29 cellular contexts compared by ENCODE assay signal in the genomic region with DNA sequence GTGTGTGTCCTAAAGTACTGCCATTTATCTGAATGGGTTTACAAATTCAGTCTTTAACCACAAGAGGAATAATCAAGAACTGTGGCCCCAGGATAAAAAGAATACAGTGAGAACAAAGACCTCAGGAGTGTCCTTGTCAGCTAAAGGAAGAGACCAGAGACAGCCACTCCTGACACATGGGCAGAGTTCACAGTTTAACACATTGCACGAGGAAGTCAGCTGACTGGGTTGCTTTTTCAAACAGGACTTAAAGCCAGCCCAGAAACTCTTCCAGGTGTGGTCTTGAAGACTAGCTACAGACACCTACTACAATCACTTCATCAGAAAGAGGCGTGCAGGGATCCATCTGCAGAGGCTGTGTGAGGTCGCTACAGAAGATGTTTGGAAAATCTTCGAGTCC. TPM values are rescaled to one million over a fixed set of nuclear protein-coding genes. Genes with fewer than 3 reads are reported as not detected.
A peak's percentile ranks its signal among the peaks of the same experiment; 100 is the strongest.
DNase-seq lines count a peak whose midpoint lies in the region; ATAC-seq and TF ChIP-seq lines count a peak whose summit lies in the region.
"Had no signal": no experiment of that assay in that cellular context is flagged by ENCODE, and none has a peak within 500 bp of the region (broad histone marks: within the 10 kb centered on the region; RNA-seq: fewer than 3 reads in every experiment).

No MANE protein-coding gene starts in this region.

- POLR2A ChIA-PET in CD4-positive, alpha-beta memory T cell (lab: Charles Lee; ENCODE audit: partially characterized antibody): interaction anchor here (1.1 kb wide), 1 partner anchor 9 kb away, joined by 3 read pairs; no protein-coding TSS in a partner anchor

- H3K27me3 Mint-ChIP-seq in CD4-positive, CD25-positive, alpha-beta regulatory T cell: no peaks in the 10 kb centered on the region
- H3K27me3 Mint-ChIP-seq in CD4-positive, alpha-beta memory T cell: no peaks in the 10 kb centered on the region
- H3K27me3 Mint-ChIP-seq in activated naive CD8-positive, alpha-beta T cell treated with anti-CD3 and anti-CD28 coated beads, Interleukin-2, amount 50 U/mL, for 24 hours: no peaks in the 10 kb centered on the region
- no peaks in the 10 kb centered on the region for H3K27me3 Mint-ChIP-seq in natural killer cell (ENCODE audit: low read depth in 2 of 2)
- H3K27me3 Mint-ChIP-seq: activated CD4-positive, alpha-beta memory T cell treated with anti-CD3 and anti-CD28 coated beads for 36 hours; naive B cell had no signal

- H3K27me3 ChIP-seq in CD4-positive, CD25-positive, alpha-beta regulatory T cell (ENCODE audit: control insufficient read depth, insufficient read depth, low read length): no peaks in the 10 kb centered on the region
- no peaks in the 10 kb centered on the region for H3K27me3 ChIP-seq in CD4-positive, alpha-beta memory T cell (ENCODE audit: insufficient read depth, low read length)
- H3K27me3 ChIP-seq: dorsolateral prefrontal cortex, gastroesophageal sphincter, left lung, Peyer's patch, upper lobe of right lung had no signal

- no peak overlapping the region for H3K4me3 Mint-ChIP-seq in CD4-positive, CD25-positive, alpha-beta regulatory T cell
- no peak overlapping the region for H3K4me3 Mint-ChIP-seq in CD4-positive, alpha-beta memory T cell
- no peak overlapping the region for H3K4me3 Mint-ChIP-seq in activated naive CD8-positive, alpha-beta T cell treated with anti-CD3 and anti-CD28 coated beads, Interleukin-2, amount 50 U/mL, for 24 hours
- H3K4me3 Mint-ChIP-seq in natural killer cell: peak overlapping the region; percentile 78
- H3K4me3 Mint-ChIP-seq: activated CD4-positive, alpha-beta memory T cell treated with anti-CD3 and anti-CD28 coated beads for 36 hours; naive B cell had no signal

- H3K27ac ChIP-seq in CD4-positive, CD25-positive, alpha-beta regulatory T cell (ENCODE audit: insufficient read depth, low read length, poor library complexity, severe bottlenecking): no peak overlapping the region
- no peak overlapping the region for H3K27ac ChIP-seq in CD4-positive, alpha-beta memory T cell (ENCODE audit: low read depth, low read length)
- H3K27ac ChIP-seq: dorsolateral prefrontal cortex, gastroesophageal sphincter, GM23248, left lung, skin epidermis, upper lobe of right lung had no signal

- CTCF ChIA-PET in CD4-positive, alpha-beta memory T cell (lab: Charles Lee; ENCODE audit: partially characterized antibody): interaction anchor here (1.0 to 1.6 kb wide), 3 partner anchors 14 to 172 kb away, joined by 3 to 7 read pairs (median 3); no protein-coding TSS in a partner anchor

- H3K9me3 ChIP-seq in CD4-positive, CD25-positive, alpha-beta regulatory T cell (ENCODE audit: control insufficient read depth in 2 of 2, low read length in 2 of 2): no peaks in the 10 kb centered on the region
- no peaks in the 10 kb centered on the region for H3K9me3 ChIP-seq in CD4-positive, alpha-beta memory T cell (ENCODE audit: control insufficient read depth in 1 of 2, low read length in 2 of 2)
- H3K9me3 ChIP-seq: gastroesophageal sphincter, left lung, Peyer's patch, upper lobe of right lung had no signal

- H3K4me1 Mint-ChIP-seq in CD4-positive, CD25-positive, alpha-beta regulatory T cell: peaks cover 16 to 33% (median 27%) of the 10 kb centered on the region in 4 donors
- peaks cover 14 to 35% (median 26%) of the 10 kb centered on the region in 4 donors for H3K4me1 Mint-ChIP-seq in CD4-positive, alpha-beta memory T cell
- H3K4me1 Mint-ChIP-seq in activated naive CD8-positive, alpha-beta T cell treated with anti-CD3 and anti-CD28 coated beads, Interleukin-2, amount 50 U/mL, for 24 hours: peaks cover 24% of the 10 kb centered on the region
- peaks cover 52 to 58% of the 10 kb centered on the region in 2 donors for H3K4me1 Mint-ChIP-seq in natural killer cell
- H3K4me1 Mint-ChIP-seq: naive B cell had no signal

- peaks cover 40% of the 10 kb centered on the region for H3K36me3 ChIP-seq in CD4-positive, CD25-positive, alpha-beta regulatory T cell (ENCODE audit: control insufficient read depth, insufficient read depth, low read length)
- peaks cover 4% of the 10 kb centered on the region for H3K36me3 ChIP-seq in CD4-positive, alpha-beta memory T cell (ENCODE audit: insufficient read depth, low read length)

- peaks cover 4% of the 10 kb centered on the region for H3K4me1 ChIP-seq in CD4-positive, CD25-positive, alpha-beta regulatory T cell (ENCODE audit: control insufficient read depth, insufficient read depth, low read length, poor library complexity, severe bottlenecking)
- H3K4me1 ChIP-seq in CD4-positive, alpha-beta memory T cell (ENCODE audit: insufficient read depth, low read length): peaks cover 7% of the 10 kb centered on the region
- H3K4me1 ChIP-seq: gastroesophageal sphincter, Peyer's patch, upper lobe of right lung had no signal

- no peak for TF ChIP-seq CTCF in natural killer cell (IDR thresholded peaks at IDR 0.05)

- ATAC-seq in CD4-positive, CD25-positive, alpha-beta regulatory T cell (ENCODE audit: low read depth in 2 of 2): no peak
- no peak for ATAC-seq in activated naive CD8-positive, alpha-beta T cell treated with anti-CD3 and anti-CD28 coated beads, Interleukin-2, amount 50 U/mL, for 24 hours
- ATAC-seq in natural killer cell: peak; percentile 17 to 43 (median 35)
- ATAC-seq: gastroesophageal sphincter, left lung, upper lobe of right lung had no signal

- intact Hi-C loops in CD4-positive, alpha-beta memory T cell (cut with micrococcal nuclease): no loop called here
- intact Hi-C loops in natural killer cell (cut with micrococcal nuclease): loop anchor here (2.0 to 5.0 kb wide), 2 partner anchors 106 to 169 kb away; a partner anchor contains a TSS

- no peaks in the 10 kb centered on the region for H3K9me3 Mint-ChIP-seq in CD4-positive, CD25-positive, alpha-beta regulatory T cell
- H3K9me3 Mint-ChIP-seq in CD4-positive, alpha-beta memory T cell: no peaks in the 10 kb centered on the region
- no peaks in the 10 kb centered on the region for H3K9me3 Mint-ChIP-seq in activated naive CD8-positive, alpha-beta T cell treated with anti-CD3 and anti-CD28 coated beads, Interleukin-2, amount 50 U/mL, for 24 hours
- H3K9me3 Mint-ChIP-seq in natural killer cell: no peaks in the 10 kb centered on the region
- H3K9me3 Mint-ChIP-seq: activated CD4-positive, alpha-beta memory T cell treated with anti-CD3 and anti-CD28 coated beads for 36 hours; naive B cell had no signal

- no peak overlapping the region for H3K4me3 ChIP-seq in CD4-positive, CD25-positive, alpha-beta regulatory T cell (ENCODE audit: low read depth, low read length)
- H3K4me3 ChIP-seq in CD4-positive, alpha-beta memory T cell (ENCODE audit: low read length in 2 of 2): no peak overlapping the region
- H3K4me3 ChIP-seq: dorsolateral prefrontal cortex, gastroesophageal sphincter, GM23248, left lung, Peyer's patch, skin epidermis, upper lobe of right lung had no signal

- H3K27ac Mint-ChIP-seq in CD4-positive, CD25-positive, alpha-beta regulatory T cell: peak overlapping the region in 2 of 3 donors; percentile 33 to 82
- H3K27ac Mint-ChIP-seq in CD4-positive, alpha-beta memory T cell: peak overlapping the region in 4 of 7 donors; percentile 50 to 75 (median 70)
- H3K27ac Mint-ChIP-seq in activated naive CD8-positive, alpha-beta T cell treated with anti-CD3 and anti-CD28 coated beads, Interleukin-2, amount 50 U/mL, for 24 hours: peak overlapping the region; percentile 29
- peak overlapping the region; percentile 96 to 97 for H3K27ac Mint-ChIP-seq in natural killer cell

- peaks cover 66% of the 10 kb centered on the region for H3K36me3 Mint-ChIP-seq in CD4-positive, CD25-positive, alpha-beta regulatory T cell
- peaks cover 67 to 74% of the 10 kb centered on the region in 2 donors for H3K36me3 Mint-ChIP-seq in CD4-positive, alpha-beta memory T cell
- peaks cover 44% of the 10 kb centered on the region for H3K36me3 Mint-ChIP-seq in activated naive CD8-positive, alpha-beta T cell treated with anti-CD3 and anti-CD28 coated beads, Interleukin-2, amount 50 U/mL, for 24 hours (ENCODE audit: low read depth)
- H3K36me3 Mint-ChIP-seq in natural killer cell: peaks cover 20% of the 10 kb centered on the region

- peak in 1 of 3 donors; percentile 30 for DNase-seq in CD4-positive, CD25-positive, alpha-beta regulatory T cell
- DNase-seq in CD4-positive, alpha-beta memory T cell: no peak
- DNase-seq in activated naive CD8-positive, alpha-beta T cell treated with anti-CD3 and anti-CD28 coated beads, Interleukin-2, amount 50 U/mL, for 24 hours: no peak
- DNase-seq in natural killer cell (peak; percentile 28), SHP77 (lab: John Stamatoyannopoulos, UW) (no peak), DMS153 (lab: John Stamatoyannopoulos, UW) (no peak)
- DNase-seq in stimulated activated CD4-positive, alpha-beta T cell treated with anti-CD3 and anti-CD28 coated beads, Interleukin-12 subunit alpha, Interleukin-12 subunit beta, amount 100 ng/mL, for 4 hours: no peak
- DNase-seq: activated CD4-positive, alpha-beta memory T cell treated with anti-CD3 and anti-CD28 coated beads for 36 hours; activated T-cell treated with anti-CD3 and anti-CD28 coated beads for 4 hours; DMS53; dorsolateral prefrontal cortex; GDM1; GM23248; hypothalamus; KG1; left lung; mesendoderm; MM.1S; naive B cell; NCI-H1417; NCI-H2029 treated with DMSO at 0.1 percent for 48 hours; NCI-H2227 treated with DMSO at 0.1 percent for 48 hours; NCI-H526 treated with DMSO at 0.1 percent for 48 hours; SIG-M5; stimulated activated CD4-positive, alpha-beta T cell treated with anti-CD3 and anti-CD28 coated beads, Interleukin-2, amount 100 ng/mL, for 24 hours; upper lobe of right lung had no signal

RNA-seq across cellular contexts. Expression of a gene that starts 42.8 kb away (rescaled TPM):
- total RNA-seq in CD4-positive, CD25-positive, alpha-beta regulatory T cell: 25.0 TPM
- polyA plus RNA-seq in CD4-positive, CD25-positive, alpha-beta regulatory T cell: 10 to 100 TPM; 40.6 to 51.5 (median 41.6) TPM
- total RNA-seq in CD4-positive, alpha-beta memory T cell: 10 to 100 TPM; 34.2 to 35.0 TPM
- polyA plus RNA-seq in CD4-positive, alpha-beta memory T cell: 10 to 100 TPM; 36.8 to 77.0 TPM
- 10 to 100 TPM; 51.9 to 73.9 (median 59.7) TPM for total RNA-seq in natural killer cell

Comparison
In these comparisons a context has a peak if more than half of its experiments do, and no peak if none do; other contexts are left out.
1. ATAC-seq: peak in natural killer cell (3 of 3); none in CD4-positive, CD25-positive, alpha-beta regulatory T cell (0 of 2) and activated naive CD8-positive, alpha-beta T cell treated with anti-CD3 and anti-CD28 coated beads, Interleukin-2, amount 50 U/mL, for 24 hours (single experiment).
2. H3K27ac Mint-ChIP-seq: peak in every context shown above with its lines; median percentile 96 in natural killer cell; 70 in CD4-positive, alpha-beta memory T cell; 58 in CD4-positive, CD25-positive, alpha-beta regulatory T cell; 29 in activated naive CD8-positive, alpha-beta T cell treated with anti-CD3 and anti-CD28 coated beads, Interleukin-2, amount 50 U/mL, for 24 hours.